Comparison of ENCODE assay signal across 15 cellular contexts in the genomic region with DNA sequence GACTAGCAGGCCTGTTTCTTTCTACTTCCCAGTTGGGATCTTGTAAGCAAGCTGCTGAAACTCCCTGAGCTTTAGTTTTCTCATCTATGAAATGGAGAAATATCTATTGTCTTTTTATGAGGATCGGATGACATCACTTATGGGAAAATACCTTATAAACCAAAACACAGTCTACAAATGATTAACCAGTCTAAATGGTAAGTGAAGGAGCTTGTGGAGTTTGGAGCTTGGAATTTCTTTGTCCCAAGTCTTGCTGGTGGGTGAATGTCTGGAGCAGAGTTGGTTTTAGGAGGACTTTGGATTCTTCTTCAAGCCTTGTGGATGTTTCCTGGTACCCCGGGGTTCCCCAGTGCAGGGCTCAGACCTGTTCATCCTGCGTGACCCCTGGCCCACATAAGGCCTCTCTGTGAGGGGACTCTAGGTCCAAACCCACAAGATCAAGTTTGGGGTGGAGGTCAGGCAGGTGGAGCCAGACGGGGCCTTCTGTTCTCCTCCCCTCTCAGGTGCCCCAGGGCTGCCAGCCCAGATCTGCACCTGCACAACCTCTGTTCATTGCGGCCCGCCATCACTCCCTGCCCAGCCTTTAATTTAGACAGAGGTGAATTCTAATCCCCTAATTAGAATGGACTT. TPM values are rescaled to one million over a fixed set of nuclear protein-coding genes. Genes with fewer than 3 reads are reported as not detected.
DNase-seq lines count a peak whose midpoint lies in the region; ATAC-seq and TF ChIP-seq lines count a peak whose summit lies in the region.
"Had no signal": no experiment of that assay in that cellular context is flagged by ENCODE, and none has a peak within 500 bp of the region (broad histone marks: within the 10 kb centered on the region; RNA-seq: fewer than 3 reads in every experiment).

No MANE protein-coding gene starts in this region.

- BruUV-seq in MCF 10A (replicated peaks; lab: Mats Ljungman, UMichigan) = no TSS peak

- ATAC-seq in stimulated activated effector memory CD8-positive, alpha-beta T cell treated with anti-CD3 and anti-CD28 coated beads, Interleukin-12 subunit alpha, Interleukin-12 subunit beta, amount 100 ng/mL, for 72 hours = no peak

- peak; percentile 40 for DNase-seq in DMS53 (lab: John Stamatoyannopoulos, UW)
- no peak for DNase-seq in DMS53 treated with DMSO at 0.1 percent for 48 hours (lab: John Stamatoyannopoulos, UW; ENCODE audit: unreplicated experiment)
- DNase-seq in MCF 10A (ENCODE audit: unreplicated experiment) = no peak
- peak; percentile 31 for DNase-seq in left kidney (ENCODE audit: low read depth, low spot score)
- no peak for DNase-seq in stimulated activated effector memory CD8-positive, alpha-beta T cell treated with anti-CD3 and anti-CD28 coated beads, Interleukin-12 subunit alpha, Interleukin-12 subunit beta, amount 100 ng/mL, for 72 hours (ENCODE audit: low spot score in 2 of 2)
- no peak for DNase-seq in cerebellar nuclear complex (lab: John Stamatoyannopoulos, UW)
- no peak for DNase-seq in activated CD8-positive, alpha-beta memory T cell treated with anti-CD3 and anti-CD28 coated beads for 24 hours
- DNase-seq in amniotic stem cell (lab: John Stamatoyannopoulos, UW) = no peak
- DNase-seq: 8988T, activated gamma-delta T cell treated with Interleukin-2 at 50 U/mL for 16 hours, dorsolateral prefrontal cortex, H7, NCI-H2081, NCI-H526 treated with DMSO at 0.1 percent for 48 hours, SW 1271 had no signal

- CTCF ChIA-PET in MCF 10A (lab: Yijun Ruan, JAX) = interaction anchor here (0.8 kb wide), 1 partner anchor 13 kb away, joined by 3 read pairs; no protein-coding TSS in a partner anchor

- H3K4me1 Mint-ChIP-seq in MCF 10A (ENCODE audit: insufficient read depth, unreplicated experiment) = peaks cover 33% of the 10 kb centered on the region
- peaks cover 59% of the 10 kb centered on the region for H3K4me1 Mint-ChIP-seq in stimulated activated effector memory CD8-positive, alpha-beta T cell treated with anti-CD3 and anti-CD28 coated beads, Interleukin-12 subunit alpha, Interleukin-12 subunit beta, amount 100 ng/mL, for 72 hours

- peak overlapping the region; percentile 67 for H3K27ac Mint-ChIP-seq in MCF 10A (ENCODE audit: low read depth, unreplicated experiment)
- peak overlapping the region; percentile 58 for H3K27ac Mint-ChIP-seq in stimulated activated effector memory CD8-positive, alpha-beta T cell treated with anti-CD3 and anti-CD28 coated beads, Interleukin-12 subunit alpha, Interleukin-12 subunit beta, amount 100 ng/mL, for 72 hours

- TF ChIP-seq CTCF in MCF 10A (IDR thresholded peaks at IDR 0.05; ENCODE audit: unreplicated experiment) = no peak

- H3K4me3 Mint-ChIP-seq in MCF 10A (ENCODE audit: unreplicated experiment) = no peak overlapping the region
- H3K4me3 Mint-ChIP-seq in stimulated activated effector memory CD8-positive, alpha-beta T cell treated with anti-CD3 and anti-CD28 coated beads, Interleukin-12 subunit alpha, Interleukin-12 subunit beta, amount 100 ng/mL, for 72 hours = no peak overlapping the region

- POLR2A ChIA-PET in MCF 10A (lab: Yijun Ruan, JAX) = interaction anchor here (0.6 to 5.6 kb wide), 10 partner anchors 9 to 676 kb away, joined by 3 to 93 read pairs (median 8); no protein-coding TSS in a partner anchor

- intact Hi-C loops in MCF 10A (cut with micrococcal nuclease) = no loop called here

- H3K27me3 Mint-ChIP-seq in MCF 10A (ENCODE audit: insufficient read depth, unreplicated experiment) = no peaks in the 10 kb centered on the region

- H3K36me3 Mint-ChIP-seq in MCF 10A (ENCODE audit: insufficient read depth, unreplicated experiment) = peaks cover 6% of the 10 kb centered on the region
- H3K36me3 Mint-ChIP-seq in stimulated activated effector memory CD8-positive, alpha-beta T cell treated with anti-CD3 and anti-CD28 coated beads, Interleukin-12 subunit alpha, Interleukin-12 subunit beta, amount 100 ng/mL, for 72 hours = no peaks in the 10 kb centered on the region

- H3K9me3 Mint-ChIP-seq in MCF 10A (ENCODE audit: unreplicated experiment) = no peaks in the 10 kb centered on the region
- H3K9me3 Mint-ChIP-seq in stimulated activated effector memory CD8-positive, alpha-beta T cell treated with anti-CD3 and anti-CD28 coated beads, Interleukin-12 subunit alpha, Interleukin-12 subunit beta, amount 100 ng/mL, for 72 hours = peaks cover 5% of the 10 kb centered on the region

RNA-seq across cellular contexts. Expression of gene FOSL2, which starts 43.3 kb away (rescaled TPM):
- 122 and 141 TPM in 2 replicates for total RNA-seq in MCF 10A (2022)

RNA-seq across cellular contexts. Expression of gene PLB1, which starts 59.9 kb away (rescaled TPM):
- 0.91 and 1.8 TPM in 2 replicates for total RNA-seq in MCF 10A (2022)
- total RNA-seq: H7 had no signal

Comparison
In these comparisons a context has a peak if more than half of its experiments do, and no peak if none do; other contexts are left out.
1. DNase-seq: peak in DMS53 (single experiment) and left kidney (single experiment); none in DMS53 treated with DMSO at 0.1 percent for 48 hours (single experiment), MCF 10A (single experiment), stimulated activated effector memory CD8-positive, alpha-beta T cell treated with anti-CD3 and anti-CD28 coated beads, Interleukin-12 subunit alpha, Interleukin-12 subunit beta, amount 100 ng/mL, for 72 hours (0 of 2), cerebellar nuclear complex (0 of 2), activated CD8-positive, alpha-beta memory T cell treated with anti-CD3 and anti-CD28 coated beads for 24 hours (single experiment) and amniotic stem cell (single experiment).